Comparison of ENCODE assay signal across 8 cellular contexts in genomic region chr17:45197555-45198334, GRCh38. TPM values are rescaled to one million over a fixed set of nuclear protein-coding genes. Genes with fewer than 3 reads are reported as not detected.
DNase-seq lines count a peak whose midpoint lies in the region; ATAC-seq, FAIRE-seq and TF ChIP-seq lines count a peak whose summit lies in the region.

No MANE protein-coding gene starts in this region.

- no peaks in the 10 kb centered on the region for H3K9me3 Mint-ChIP-seq in Caco-2 (ENCODE audit: unreplicated experiment)
- H3K9me3 Mint-ChIP-seq in activated naive CD8-positive, alpha-beta T cell treated with anti-CD3 and anti-CD28 coated beads for 36 hours, result peaks cover 1% of the 10 kb centered on the region

- no peak overlapping the region for H3K4me3 Mint-ChIP-seq in Caco-2 (ENCODE audit: unreplicated experiment)
- H3K4me3 Mint-ChIP-seq in activated naive CD8-positive, alpha-beta T cell treated with anti-CD3 and anti-CD28 coated beads for 36 hours, result no peak overlapping the region

- H3K4me3 ChIP-seq in Caco-2 (ENCODE audit: low read depth, low read length), result no peak overlapping the region
- H3K4me3 ChIP-seq in pancreas, result no peak overlapping the region
- no peak overlapping the region for H3K4me3 ChIP-seq in tibial nerve

- H3K4me1 ChIP-seq in Caco-2, result peaks cover 33% of the 10 kb centered on the region
- H3K4me1 ChIP-seq in pancreas, result no peaks in the 10 kb centered on the region
- peaks cover 0 to 43% (median 20%) of the 10 kb centered on the region in 4 donors for H3K4me1 ChIP-seq in tibial nerve

- H3K9me3 ChIP-seq in Caco-2 (peaks cover 4% of the 10 kb centered on the region; the same call in 1 of the 2 replicates), pancreas (no peaks in the 10 kb centered on the region), tibial nerve (no peaks in the 10 kb centered on the region)

- TF ChIP-seq CTCF in Caco-2 (IDR thresholded peaks at IDR 0.05; ENCODE audit: insufficient read depth in 1 of 2, low read depth in 1 of 2, low read length in 1 of 2, severe bottlenecking in 1 of 2, unreplicated experiment in 1 of 2) (peak; percentile 99 to 100), pancreas (IDR thresholded peaks at IDR 0.05) (peak; percentile 97 to 100 (median 98)), tibial nerve (IDR thresholded peaks at IDR 0.05) (peak; percentile 97 to 99 (median 99))

- CTCF ChIA-PET in Caco-2 (lab: Charles Lee), result interaction anchor here (0.6 to 3.8 kb wide), 19 partner anchors 13 to 151 kb away, joined by 3 to 168 read pairs (median 6); partner anchors contain the start of genes ACBD4, HEXIM1 and HEXIM2

- TF ChIP-seq POLR2A in tibial nerve (IDR thresholded peaks at IDR 0.05), result no peak

- H3K27me3 Mint-ChIP-seq in Caco-2 (ENCODE audit: insufficient read depth, unreplicated experiment), result no peaks in the 10 kb centered on the region
- H3K27me3 Mint-ChIP-seq in activated naive CD8-positive, alpha-beta T cell treated with anti-CD3 and anti-CD28 coated beads for 36 hours, result no peaks in the 10 kb centered on the region

- intact Hi-C loops in Caco-2 (cut with micrococcal nuclease; ENCODE audit: unreplicated experiment), result loop anchor here (1.0 kb wide), 5 partner anchors 21 to 62 kb away; partner anchors contain the start of genes ACBD4, HEXIM1 and HEXIM2
- intact Hi-C loops in head of caudate nucleus (cut with DNase I), result loop anchor here (2.0 to 5.0 kb wide), 2 partner anchors 45 to 61 kb away; no protein-coding TSS in a partner anchor
- intact Hi-C loops in pancreas (cut with DNase I), result loop anchor here in 2 of 3 donors (5.0 kb wide), 1 partner anchor 60 kb away; the partner anchor contains the start of gene ACBD4 (in 2 of the 2)

- no peaks in the 10 kb centered on the region for H3K36me3 ChIP-seq in Caco-2 (ENCODE audit: control insufficient read depth, insufficient read depth, low read length)
- no peaks in the 10 kb centered on the region for H3K36me3 ChIP-seq in pancreas
- no peaks in the 10 kb centered on the region for H3K36me3 ChIP-seq in tibial nerve

- H3K27me3 ChIP-seq in Caco-2 (replicated peaks; ENCODE audit: control insufficient read depth, insufficient read depth, low read length) (no peaks in the 10 kb centered on the region), pancreas (no peaks in the 10 kb centered on the region), tibial nerve (no peaks in the 10 kb centered on the region)

- peak; percentile 96 to 99 for DNase-seq in Caco-2
- DNase-seq in MV-4-11 (lab: John Stamatoyannopoulos, UW), result peak; percentile 74
- DNase-seq in activated naive CD8-positive, alpha-beta T cell treated with anti-CD3 and anti-CD28 coated beads for 36 hours, result peak; percentile 92
- peak; percentile 79 to 97 (median 92) for DNase-seq in head of caudate nucleus
- DNase-seq in pancreas, result peak; percentile 90 to 100 (median 96)
- DNase-seq in tibial nerve (ENCODE audit: low spot score in 2 of 2), result peak; percentile 80 to 84

- ATAC-seq in GM21723 (IDR thresholded peaks at IDR 0.05; ENCODE audit: unreplicated experiment) (peak; percentile 72), SK-N-SH treated with all-trans-retinoic acid at 6 μM for 48 hours (peak; percentile 100), pancreas (peak; percentile 99 to 100 (median 100))

- peaks cover 14% of the 10 kb centered on the region for H3K4me1 Mint-ChIP-seq in Caco-2 (ENCODE audit: low read depth, unreplicated experiment)
- peaks cover 3% of the 10 kb centered on the region for H3K4me1 Mint-ChIP-seq in activated naive CD8-positive, alpha-beta T cell treated with anti-CD3 and anti-CD28 coated beads for 36 hours

- FAIRE-seq in pancreas (lab: Jason Lieb, UNC), result no peak

- H3K27ac ChIP-seq in pancreas (peak overlapping the region in 3 of 4 donors; percentile 1 to 58 (median 33)), tibial nerve (peak overlapping the region; percentile 55 to 92 (median 72))

- H3K36me3 Mint-ChIP-seq in Caco-2 (ENCODE audit: insufficient read depth, unreplicated experiment), result no peaks in the 10 kb centered on the region
- H3K36me3 Mint-ChIP-seq in activated naive CD8-positive, alpha-beta T cell treated with anti-CD3 and anti-CD28 coated beads for 36 hours, result no peaks in the 10 kb centered on the region

- peak overlapping the region; percentile 85 for H3K27ac Mint-ChIP-seq in Caco-2 (ENCODE audit: unreplicated experiment)
- H3K27ac Mint-ChIP-seq in activated naive CD8-positive, alpha-beta T cell treated with anti-CD3 and anti-CD28 coated beads for 36 hours, result no peak overlapping the region

- peak in 1 of 2 donors; percentile 74 for TF ChIP-seq EP300 in tibial nerve (IDR thresholded peaks at IDR 0.05)

- WGBS in pancreas, 2 donors, result 0 to 1% methylated on average over 15 to 16 of the region's 16 CpGs
- 0 to 1% methylated on average over 10 to 16 of the region's 16 CpGs for WGBS in tibial nerve, 2 donors

- BruUV-seq in Caco-2 (replicated peaks; lab: Mats Ljungman, UMichigan), result no TSS peak

- POLR2A ChIA-PET in Caco-2 (lab: Charles Lee), result interaction anchor here (0.8 to 2.5 kb wide), 9 partner anchors 22 to 174 kb away, joined by 3 to 84 read pairs (median 7); partner anchors contain the start of genes ACBD4, HEXIM1 and HEXIM2

TF ChIP-seq in SK-N-SH treated with all-trans-retinoic acid at 6 μM for 48 hours, 23 proteins besides CTCF, POLR2A, EP300 and RAD21:
- TF ChIP-seq ZC3H10 (CRISPR knock-in tag; IDR thresholded peaks at IDR 0.05), result no peak
- TF ChIP-seq ZFP3 (CRISPR knock-in tag; IDR thresholded peaks at IDR 0.05), result peak; percentile 96

RNA-seq across cellular contexts. Expression of gene FMNL1, which starts 23.9 kb away (rescaled TPM):
- total RNA-seq in Caco-2 (2022), result 2.8 and 3.0 TPM in 2 replicates
- total RNA-seq in activated naive CD8-positive, alpha-beta T cell treated with anti-CD3 and anti-CD28 coated beads for 36 hours, result 100 to 1,000 TPM; 215 to 219 TPM
- total RNA-seq in pancreas, result 10 to 100 TPM in 2 of 6 donors, 1 to 10 TPM in 4; 1.9 to 22.1 (median 4.6) TPM
- polyA plus RNA-seq in pancreas, result 1 to 10 TPM; 5.2 to 7.0 TPM
- total RNA-seq in tibial nerve, result 10 to 100 TPM; 19.2 to 42.9 (median 24.6) TPM

RNA-seq across cellular contexts. Expression of gene HEXIM2, which starts 36.1 kb away (rescaled TPM):
- total RNA-seq in Caco-2 (2022) (12.7 and 13.6 TPM in 2 replicates), pancreas (1 to 10 TPM; 4.0 to 8.3 (median 6.2) TPM), tibial nerve (10 to 100 TPM in 2 of 4 donors, 1 to 10 TPM in 2; 6.6 to 17.5 (median 11.7) TPM)
- 1 to 10 TPM; 4.8 to 5.6 TPM for total RNA-seq in activated naive CD8-positive, alpha-beta T cell treated with anti-CD3 and anti-CD28 coated beads for 36 hours
- polyA plus RNA-seq in pancreas, result 10 to 100 TPM in 1 of 2 donors, 1 to 10 TPM in 1; 7.3 to 10.9 TPM

RNA-seq across cellular contexts. Expression of gene HEXIM1, which starts 49.5 kb away (rescaled TPM):
- 71.0 and 78.0 TPM in 2 replicates for total RNA-seq in Caco-2 (2022)
- 10 to 100 TPM; 36.0 to 36.5 TPM for total RNA-seq in activated naive CD8-positive, alpha-beta T cell treated with anti-CD3 and anti-CD28 coated beads for 36 hours
- 10 to 100 TPM in 5 of 6 donors, 1 to 10 TPM in 1; 6.8 to 16.2 (median 12.0) TPM for total RNA-seq in pancreas
- polyA plus RNA-seq in pancreas, result 10 to 100 TPM; 10.9 to 17.2 TPM
- 10 to 100 TPM; 22.2 to 35.2 (median 29.7) TPM for total RNA-seq in tibial nerve

Comparison
In these comparisons a context has a peak if more than half of its experiments do, and no peak if none do; other contexts are left out.
1. RNA of gene FMNL1, which starts 23.9 kb away (total RNA-seq): 215 to 219 TPM in activated naive CD8-positive, alpha-beta T cell treated with anti-CD3 and anti-CD28 coated beads for 36 hours; 19.2 to 42.9 TPM in tibial nerve, 1.9 to 22.1 TPM in pancreas and 2.8 to 3.0 TPM in Caco-2; every median in the first group is over 4 times any median in the second.
2. Peak in every context shown above with its lines, with median percentiles within 50 percentile points of each other: DNase-seq, CTCF ChIP-seq and ATAC-seq.